Comparison of ENCODE assay signal across 8 cellular contexts in genomic region chr15:41971893-41972340, GRCh38. TPM values are rescaled to one million over a fixed set of nuclear protein-coding genes. Genes with fewer than 3 reads are reported as not detected.
DNase-seq lines count a peak whose midpoint lies in the region; ATAC-seq and TF ChIP-seq lines count a peak whose summit lies in the region.

No MANE protein-coding gene starts in this region.

- H3F3A ChIP-seq in smooth muscle cell (ENCODE audit: low read depth): peaks cover 11% of the 10 kb centered on the region

- H3K9me3 Mint-ChIP-seq in activated naive CD4-positive, alpha-beta T cell treated with anti-CD3 and anti-CD28 coated beads, Interleukin-2, amount 50 U/mL, for 72 hours: no peaks in the 10 kb centered on the region

- peak overlapping the region; percentile 62 for H2AFZ ChIP-seq in smooth muscle cell (ENCODE audit: low read depth)

- peak overlapping the region; percentile 61 for H3K27ac ChIP-seq in smooth muscle cell (ENCODE audit: low read depth)

- H3K36me3 ChIP-seq in smooth muscle cell (ENCODE audit: low read depth): no peaks in the 10 kb centered on the region

- under 1% methylated on average over 27 of the region's 52 CpGs for WGBS in smooth muscle cell (ENCODE audit: low lambda C conversion rate)

- peak overlapping the region; percentile 99 for H3K27ac Mint-ChIP-seq in activated naive CD4-positive, alpha-beta T cell treated with anti-CD3 and anti-CD28 coated beads, Interleukin-2, amount 50 U/mL, for 72 hours

- H3K4me1 ChIP-seq in smooth muscle cell (ENCODE audit: low read depth): peaks cover 24% of the 10 kb centered on the region

- ATAC-seq in GM18909 (IDR thresholded peaks at IDR 0.05; ENCODE audit: poor library complexity, unreplicated experiment) (peak; percentile 16), HG03139 (IDR thresholded peaks at IDR 0.05; ENCODE audit: unreplicated experiment) (peak; percentile 14)
- ATAC-seq in activated naive CD4-positive, alpha-beta T cell treated with anti-CD3 and anti-CD28 coated beads, Interleukin-2, amount 50 U/mL, for 72 hours: peak; percentile 20 to 39

- no peaks in the 10 kb centered on the region for H3K9me3 ChIP-seq in smooth muscle cell (replicated peaks; ENCODE audit: low read depth)

- H3K27me3 ChIP-seq in smooth muscle cell (ENCODE audit: low read depth): no peaks in the 10 kb centered on the region

- peaks cover 49% of the 10 kb centered on the region for H3K79me2 ChIP-seq in smooth muscle cell (ENCODE audit: low read depth)

- DNase-seq in AG10803 (ENCODE audit: low read depth) (no peak), smooth muscle cell (lab: John Stamatoyannopoulos, UW; ENCODE audit: unreplicated experiment) (no peak), SHP77 (lab: John Stamatoyannopoulos, UW) (no peak), globus pallidus (ENCODE audit: low spot score) (no peak)
- peak; percentile 61 to 64 for DNase-seq in activated naive CD4-positive, alpha-beta T cell treated with anti-CD3 and anti-CD28 coated beads, Interleukin-2, amount 50 U/mL, for 72 hours (ENCODE audit: low spot score in 2 of 2)

- H4K20me1 ChIP-seq in smooth muscle cell (ENCODE audit: low read depth): peaks cover 26% of the 10 kb centered on the region

- H3K36me3 Mint-ChIP-seq in activated naive CD4-positive, alpha-beta T cell treated with anti-CD3 and anti-CD28 coated beads, Interleukin-2, amount 50 U/mL, for 72 hours: peaks cover 0 to 31% of the 10 kb centered on the region in 2 donors

- H3K4me2 ChIP-seq in smooth muscle cell: peak overlapping the region; percentile 98

- H3K4me3 ChIP-seq in AG10803 (ENCODE audit: low read length) (peak overlapping the region; percentile 98), iPS-11a (ENCODE audit: low read depth, low read length) (peak overlapping the region; percentile 96), smooth muscle cell (peak overlapping the region; percentile 73)

- TF ChIP-seq CTCF in AG10803 (conservative IDR thresholded peaks at IDR 0.05; ENCODE audit: low read length) (no peak), smooth muscle cell (IDR thresholded peaks at IDR 0.05; ENCODE audit: borderline replicate concordance, insufficient read depth, poor library complexity, severe bottlenecking) (no peak)

- peak overlapping the region; percentile 75 for H3K9ac ChIP-seq in smooth muscle cell (ENCODE audit: low read depth)

RNA-seq across cellular contexts. Expression of gene EHD4, which starts 0.4 kb away (rescaled TPM):
- total RNA-seq in activated naive CD4-positive, alpha-beta T cell treated with anti-CD3 and anti-CD28 coated beads, Interleukin-2, amount 50 U/mL, for 72 hours: 10 to 100 TPM; 25.3 to 60.0 TPM
- total RNA-seq in smooth muscle cell: 11.5 TPM in 2 replicates
- 15.8 and 19.2 TPM in 2 replicates for polyA plus RNA-seq in smooth muscle cell

RNA-seq across cellular contexts. Expression of gene PLA2G4E, which starts 48.9 kb away (rescaled TPM):
- total RNA-seq in activated naive CD4-positive, alpha-beta T cell treated with anti-CD3 and anti-CD28 coated beads, Interleukin-2, amount 50 U/mL, for 72 hours: not detected
- 0.45 and 1.6 TPM in 2 replicates for total RNA-seq in smooth muscle cell
- polyA plus RNA-seq in smooth muscle cell: not detected in 2 replicates

Comparison
In these comparisons a context has a peak if more than half of its experiments do, and no peak if none do; other contexts are left out.
1. DNase-seq: peak in activated naive CD4-positive, alpha-beta T cell treated with anti-CD3 and anti-CD28 coated beads, Interleukin-2, amount 50 U/mL, for 72 hours (2 of 2); none in AG10803 (single experiment), smooth muscle cell (single experiment), SHP77 (0 of 2) and globus pallidus (single experiment).
2. Peak in every context shown above with its lines, with median percentiles within 50 percentile points of each other: H3K4me3 ChIP-seq and ATAC-seq.